Comparison of ENCODE assay signal across 8 cellular contexts in the genomic region with DNA sequence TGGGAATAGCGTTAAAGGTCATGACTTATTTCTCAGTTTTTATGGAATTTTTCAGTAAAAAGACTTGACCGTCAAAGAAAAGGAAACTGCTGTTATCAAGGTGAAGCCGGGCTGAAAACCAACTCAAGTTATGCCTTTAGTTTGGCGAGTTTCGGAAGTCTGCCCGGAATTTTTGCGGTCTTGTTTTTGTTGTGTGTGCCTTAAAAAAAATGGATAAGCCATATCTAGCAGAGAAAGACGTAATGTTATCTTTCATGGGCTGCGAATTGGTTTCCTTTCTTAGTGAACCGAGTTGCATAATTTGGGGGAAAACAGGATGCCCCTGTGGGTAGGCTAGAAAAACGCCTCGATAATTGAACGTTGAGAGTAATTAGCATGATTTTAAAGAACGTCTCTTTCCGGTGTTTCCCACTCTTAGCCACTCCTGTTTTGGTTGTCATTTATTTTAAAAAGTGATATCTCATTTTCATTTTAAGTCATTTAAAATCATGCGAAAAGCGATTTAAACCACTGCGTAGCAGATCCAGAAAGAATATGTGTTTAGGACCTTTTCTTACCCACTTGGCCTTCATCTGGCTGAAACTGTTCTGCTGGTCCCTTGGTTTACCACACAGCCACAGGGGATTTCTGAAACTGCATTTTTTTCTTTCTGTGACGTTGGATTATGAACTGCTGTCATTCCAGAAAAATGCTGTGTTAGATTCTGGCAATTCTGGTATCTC. TPM values are rescaled to one million over a fixed set of nuclear protein-coding genes. Genes with fewer than 3 reads are reported as not detected.
DNase-seq lines count a peak whose midpoint lies in the region; ATAC-seq, FAIRE-seq and TF ChIP-seq lines count a peak whose summit lies in the region.

No MANE protein-coding gene starts in this region.

- ATAC-seq in HG03175 (IDR thresholded peaks at IDR 0.05; ENCODE audit: unreplicated experiment), result peak; percentile 20
- ATAC-seq in T-cell (replicated peaks in 1 of 4), result peak; percentile 25 to 51 (median 28)
- peak; percentile 25 for ATAC-seq in memory B cell (ENCODE audit: low read depth)

- H3K27ac Mint-ChIP-seq in T-cell, result peak overlapping the region; percentile 99 to 100
- peak overlapping the region; percentile 97 for H3K27ac Mint-ChIP-seq in memory B cell

- POLR2A ChIA-PET in T-cell (lab: Charles Lee), result interaction anchor here (1.2 to 3.1 kb wide), 15 partner anchors 8 to 48 kb away, joined by 4 to 34 read pairs (median 8); no protein-coding TSS in a partner anchor

- DNase-seq in NCI-H345 treated with DMSO at 0.1 percent for 48 hours (lab: John Stamatoyannopoulos, UW; ENCODE audit: unreplicated experiment) (peak; percentile 3), NCI-H345 (lab: John Stamatoyannopoulos, UW) (no peak), T-cell (peak in 33 of 34 experiments; percentile 22 to 79 (median 66)), bronchial epithelial cell (ENCODE audit: low read depth) (peak; percentile 45), memory B cell (ENCODE audit: low spot score in 2 of 2) (peak in 1 of 2 donors; percentile 48), stromal cell of bone marrow (ENCODE audit: low read depth) (peak; percentile 75), amygdala (lab: John Stamatoyannopoulos, UW) (no peak)

- H3K27me3 ChIP-seq in bronchial epithelial cell (ENCODE audit: control insufficient read depth, insufficient read depth, low read length), result no peaks in the 10 kb centered on the region

- TF ChIP-seq CTCF in bronchial epithelial cell (IDR thresholded peaks at IDR 0.05; ENCODE audit: insufficient read depth, low read length, severe bottlenecking), result no peak

- H3K27me3 Mint-ChIP-seq in T-cell (no peaks in the 10 kb centered on the region), memory B cell (no peaks in the 10 kb centered on the region)

- H3K4me3 ChIP-seq in bronchial epithelial cell (ENCODE audit: low read depth, low read length), result peak overlapping the region; percentile 92

- H3K4me3 Mint-ChIP-seq in T-cell, result peak overlapping the region; percentile 98 to 100 (median 99)
- peak overlapping the region; percentile 90 for H3K4me3 Mint-ChIP-seq in memory B cell

- CTCF ChIA-PET in T-cell (lab: Charles Lee), result interaction anchor here (0.5 to 2.1 kb wide), 5 partner anchors 36 to 379 kb away, joined by 3 to 18 read pairs (median 5); no protein-coding TSS in a partner anchor

- peaks cover 18% of the 10 kb centered on the region for H3K36me3 ChIP-seq in bronchial epithelial cell (ENCODE audit: control insufficient read depth, insufficient read depth, low read length)

- H3K36me3 Mint-ChIP-seq in T-cell (peaks cover 54% of the 10 kb centered on the region), memory B cell (peaks cover 27% of the 10 kb centered on the region)

- H3K9me3 Mint-ChIP-seq in T-cell, result no peaks in the 10 kb centered on the region
- no peaks in the 10 kb centered on the region for H3K9me3 Mint-ChIP-seq in memory B cell

- peaks cover 57 to 58% (median 57%) of the 10 kb centered on the region in 3 donors for H3K4me1 Mint-ChIP-seq in T-cell
- peaks cover 45% of the 10 kb centered on the region for H3K4me1 Mint-ChIP-seq in memory B cell

- FAIRE-seq in bronchial epithelial cell (lab: Jason Lieb, UNC), result no peak

RNA-seq across cellular contexts. Expression of gene NFKBIZ, which starts 1.2 kb away (rescaled TPM):
- total RNA-seq in T-cell (100 to 1,000 TPM; 130 to 720 (median 132) TPM), bronchial epithelial cell (40.3 and 70.3 TPM in 2 replicates)

Comparison
In these comparisons a context has a peak if more than half of its experiments do, and no peak if none do; other contexts are left out.
1. DNase-seq: peak in NCI-H345 treated with DMSO at 0.1 percent for 48 hours (single experiment), T-cell (33 of 34), bronchial epithelial cell (single experiment) and stromal cell of bone marrow (single experiment); none in NCI-H345 (single experiment) and amygdala (0 of 56).
2. Peak in every context shown above with its lines, with median percentiles within 50 percentile points of each other: ATAC-seq.